10 cellular contexts compared by ENCODE assay signal in genomic region chr22:49026476-49027121, GRCh38.
DNase-seq lines count a peak whose midpoint lies in the region; ATAC-seq and TF ChIP-seq lines count a peak whose summit lies in the region.
"Had no signal": no experiment of that assay in that cellular context is flagged by ENCODE, and none has a peak within 500 bp of the region (broad histone marks: within the 10 kb centered on the region; RNA-seq: fewer than 3 reads in every experiment).

No MANE protein-coding gene starts in this region.

- H2AFZ ChIP-seq in osteoblast (ENCODE audit: low read length), result no peak overlapping the region

- H3K4me3 ChIP-seq in NB4 (ENCODE audit: low read depth, low read length) (no peak overlapping the region), ascending aorta (no peak overlapping the region), osteoblast (ENCODE audit: insufficient read depth, low read length) (no peak overlapping the region)

- ATAC-seq in GM18511 (IDR thresholded peaks at IDR 0.05; ENCODE audit: unreplicated experiment), result no peak
- no peak for ATAC-seq in HG03280 (IDR thresholded peaks at IDR 0.05; ENCODE audit: unreplicated experiment)
- ATAC-seq: foreskin keratinocyte had no signal

- H4K20me1 ChIP-seq in osteoblast (ENCODE audit: insufficient read depth, low read length), result no peaks in the 10 kb centered on the region

- no peak overlapping the region for H3K27ac ChIP-seq in ascending aorta
- no peak overlapping the region for H3K27ac ChIP-seq in osteoblast (ENCODE audit: low read depth, low read length)
- H3K27ac ChIP-seq: foreskin keratinocyte had no signal

- H3K27me3 ChIP-seq in ascending aorta (no peaks in the 10 kb centered on the region), osteoblast (ENCODE audit: insufficient read depth, low read length) (no peaks in the 10 kb centered on the region)
- H3K27me3 ChIP-seq: foreskin keratinocyte had no signal

- H3K4me1 ChIP-seq in ascending aorta, result no peaks in the 10 kb centered on the region
- H3K4me1 ChIP-seq in osteoblast (ENCODE audit: insufficient read depth, low read length), result no peaks in the 10 kb centered on the region
- H3K4me1 ChIP-seq: foreskin keratinocyte had no signal

- H3K36me3 ChIP-seq in ascending aorta (no peaks in the 10 kb centered on the region), osteoblast (ENCODE audit: insufficient read depth, low read length) (no peaks in the 10 kb centered on the region)

- no peak for TF ChIP-seq POLR2A in NB4 (IDR thresholded peaks at IDR 0.05; ENCODE audit: extremely low read depth, insufficient read length)

- no peaks in the 10 kb centered on the region for H3K9me3 ChIP-seq in ascending aorta
- H3K9me3 ChIP-seq in osteoblast (ENCODE audit: low read depth, low read length), result no peaks in the 10 kb centered on the region

- peak; percentile 26 for TF ChIP-seq CTCF in NB4 (IDR thresholded peaks at IDR 0.05; ENCODE audit: low read depth, low read length)
- peak in 2 of 3 experiments; percentile 26 to 54 for TF ChIP-seq CTCF in ascending aorta (IDR thresholded peaks at IDR 0.05)
- TF ChIP-seq CTCF in osteoblast (IDR thresholded peaks at IDR 0.05; ENCODE audit: extremely low read depth, low read depth, low read length), result no peak

- intact Hi-C loops in ascending aorta (cut with DNase I), result no loop called here

- no peaks in the 10 kb centered on the region for H3K79me2 ChIP-seq in osteoblast (ENCODE audit: insufficient read depth, low read length)

- H3K4me2 ChIP-seq in osteoblast (ENCODE audit: insufficient read depth, low read length), result no peak overlapping the region

- DNase-seq in NCI-H1092 treated with DMSO at 0.1 percent for 48 hours (lab: John Stamatoyannopoulos, UW) (peak; percentile 23), NCI-H1092 (lab: John Stamatoyannopoulos, UW) (no peak), NB4 (ENCODE audit: low read depth) (peak; percentile 21), ascending aorta (ENCODE audit: low spot score in 2 of 2) (no peak), osteoblast (ENCODE audit: insufficient read length, low spot score, missing footprints) (peak; percentile 53), NOMO-1 treated with DMSO at 0.1 percent for 48 hours (lab: John Stamatoyannopoulos, UW; ENCODE audit: unreplicated experiment) (no peak)
- DNase-seq: DMS79 treated with DMSO at 0.1 percent for 48 hours, foreskin keratinocyte had no signal

Comparison
In these comparisons a context has a peak if more than half of its experiments do, and no peak if none do; other contexts are left out.
1. DNase-seq: peak in NCI-H1092 treated with DMSO at 0.1 percent for 48 hours (single experiment), NB4 (single experiment) and osteoblast (single experiment); none in NCI-H1092 (single experiment), ascending aorta (0 of 2) and NOMO-1 treated with DMSO at 0.1 percent for 48 hours (single experiment).